ENCODE assay signal across 1 cellular context in genomic region chr7:97117372-97118188, GRCh38.
TF ChIP-seq lines count a peak whose summit lies in the region.

TSS of gene SDHAF3 (plus strand) at chr7:97117698. CDS start at chr7:97117724, 26 bp downstream.

TF ChIP-seq in K562, 482 proteins besides CTCF, POLR2A, EP300 and RAD21 (continued from another document and continues in another):
- peak; percentile 90 for TF ChIP-seq MGA (IDR thresholded peaks at IDR 0.05)
- TF ChIP-seq NR2C1 (IDR thresholded peaks at IDR 0.05): peak; percentile 85
- peak; percentile 89 for TF ChIP-seq NR2C1 (tag; IDR thresholded peaks at IDR 0.05)
- 0 out of 2 replicates have a peak, but pooled peaks have one; percentile 0 for TF ChIP-seq BRD4 (IDR thresholded peaks at IDR 0.05)
- TF ChIP-seq EGR1 (conservative IDR thresholded peaks at IDR 0.05): peak; percentile 39; the same call in 1 of the 2 replicates
- peak; percentile 65 for TF ChIP-seq GTF2F1 (IDR thresholded peaks at IDR 0.05; ENCODE audit: low read depth, low read length)
- TF ChIP-seq SLC30A9 (CRISPR knock-in tag; IDR thresholded peaks at IDR 0.05): no peak
- TF ChIP-seq GTF2E2 (tag; IDR thresholded peaks at IDR 0.05): peak; percentile 75; the same call in 1 of the 2 replicates
- peak; percentile 64 for TF ChIP-seq CCNT2 (IDR thresholded peaks at IDR 0.05; ENCODE audit: borderline replicate concordance, extremely low read depth, insufficient read length, low read depth, low read length)
- peak; percentile 95 for TF ChIP-seq SP1 (CRISPR knock-in tag; IDR thresholded peaks at IDR 0.05)
- TF ChIP-seq, protein P1, sequence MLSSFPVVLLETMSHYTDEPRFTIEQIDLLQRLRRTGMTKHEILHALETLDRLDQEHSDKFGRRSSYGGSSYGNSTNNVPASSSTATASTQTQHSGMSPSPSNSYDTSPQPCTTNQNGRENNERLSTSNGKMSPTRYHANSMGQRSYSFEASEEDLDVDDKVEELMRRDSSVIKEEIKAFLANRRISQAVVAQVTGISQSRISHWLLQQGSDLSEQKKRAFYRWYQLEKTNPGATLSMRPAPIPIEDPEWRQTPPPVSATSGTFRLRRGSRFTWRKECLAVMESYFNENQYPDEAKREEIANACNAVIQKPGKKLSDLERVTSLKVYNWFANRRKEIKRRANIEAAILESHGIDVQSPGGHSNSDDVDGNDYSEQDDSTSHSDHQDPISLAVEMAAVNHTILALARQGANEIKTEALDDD (IDR thresholded peaks at IDR 0.05): peak; percentile 46; the same call in 1 of the 2 replicates
- TF ChIP-seq ELF2 (CRISPR knock-in tag; IDR thresholded peaks at IDR 0.05): peak; percentile 92
- peak; percentile 73; the same call in 1 of the 2 replicates for TF ChIP-seq SOX6 (IDR thresholded peaks at IDR 0.05)
- TF ChIP-seq, protein P2, sequence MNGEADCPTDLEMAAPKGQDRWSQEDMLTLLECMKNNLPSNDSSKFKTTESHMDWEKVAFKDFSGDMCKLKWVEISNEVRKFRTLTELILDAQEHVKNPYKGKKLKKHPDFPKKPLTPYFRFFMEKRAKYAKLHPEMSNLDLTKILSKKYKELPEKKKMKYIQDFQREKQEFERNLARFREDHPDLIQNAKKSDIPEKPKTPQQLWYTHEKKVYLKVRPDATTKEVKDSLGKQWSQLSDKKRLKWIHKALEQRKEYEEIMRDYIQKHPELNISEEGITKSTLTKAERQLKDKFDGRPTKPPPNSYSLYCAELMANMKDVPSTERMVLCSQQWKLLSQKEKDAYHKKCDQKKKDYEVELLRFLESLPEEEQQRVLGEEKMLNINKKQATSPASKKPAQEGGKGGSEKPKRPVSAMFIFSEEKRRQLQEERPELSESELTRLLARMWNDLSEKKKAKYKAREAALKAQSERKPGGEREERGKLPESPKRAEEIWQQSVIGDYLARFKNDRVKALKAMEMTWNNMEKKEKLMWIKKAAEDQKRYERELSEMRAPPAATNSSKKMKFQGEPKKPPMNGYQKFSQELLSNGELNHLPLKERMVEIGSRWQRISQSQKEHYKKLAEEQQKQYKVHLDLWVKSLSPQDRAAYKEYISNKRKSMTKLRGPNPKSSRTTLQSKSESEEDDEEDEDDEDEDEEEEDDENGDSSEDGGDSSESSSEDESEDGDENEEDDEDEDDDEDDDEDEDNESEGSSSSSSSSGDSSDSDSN (IDR thresholded peaks at IDR 0.05; ENCODE audit: borderline replicate concordance in 1 of 2, low read depth in 2 of 2, low read length in 2 of 2): peak in 1 of 2 experiments; percentile 87; a peak in 1 of 4 replicates
- peak; percentile 94 for TF ChIP-seq PHF8 (IDR thresholded peaks at IDR 0.05; ENCODE audit: borderline replicate concordance, low read length)
- TF ChIP-seq, protein P3, sequence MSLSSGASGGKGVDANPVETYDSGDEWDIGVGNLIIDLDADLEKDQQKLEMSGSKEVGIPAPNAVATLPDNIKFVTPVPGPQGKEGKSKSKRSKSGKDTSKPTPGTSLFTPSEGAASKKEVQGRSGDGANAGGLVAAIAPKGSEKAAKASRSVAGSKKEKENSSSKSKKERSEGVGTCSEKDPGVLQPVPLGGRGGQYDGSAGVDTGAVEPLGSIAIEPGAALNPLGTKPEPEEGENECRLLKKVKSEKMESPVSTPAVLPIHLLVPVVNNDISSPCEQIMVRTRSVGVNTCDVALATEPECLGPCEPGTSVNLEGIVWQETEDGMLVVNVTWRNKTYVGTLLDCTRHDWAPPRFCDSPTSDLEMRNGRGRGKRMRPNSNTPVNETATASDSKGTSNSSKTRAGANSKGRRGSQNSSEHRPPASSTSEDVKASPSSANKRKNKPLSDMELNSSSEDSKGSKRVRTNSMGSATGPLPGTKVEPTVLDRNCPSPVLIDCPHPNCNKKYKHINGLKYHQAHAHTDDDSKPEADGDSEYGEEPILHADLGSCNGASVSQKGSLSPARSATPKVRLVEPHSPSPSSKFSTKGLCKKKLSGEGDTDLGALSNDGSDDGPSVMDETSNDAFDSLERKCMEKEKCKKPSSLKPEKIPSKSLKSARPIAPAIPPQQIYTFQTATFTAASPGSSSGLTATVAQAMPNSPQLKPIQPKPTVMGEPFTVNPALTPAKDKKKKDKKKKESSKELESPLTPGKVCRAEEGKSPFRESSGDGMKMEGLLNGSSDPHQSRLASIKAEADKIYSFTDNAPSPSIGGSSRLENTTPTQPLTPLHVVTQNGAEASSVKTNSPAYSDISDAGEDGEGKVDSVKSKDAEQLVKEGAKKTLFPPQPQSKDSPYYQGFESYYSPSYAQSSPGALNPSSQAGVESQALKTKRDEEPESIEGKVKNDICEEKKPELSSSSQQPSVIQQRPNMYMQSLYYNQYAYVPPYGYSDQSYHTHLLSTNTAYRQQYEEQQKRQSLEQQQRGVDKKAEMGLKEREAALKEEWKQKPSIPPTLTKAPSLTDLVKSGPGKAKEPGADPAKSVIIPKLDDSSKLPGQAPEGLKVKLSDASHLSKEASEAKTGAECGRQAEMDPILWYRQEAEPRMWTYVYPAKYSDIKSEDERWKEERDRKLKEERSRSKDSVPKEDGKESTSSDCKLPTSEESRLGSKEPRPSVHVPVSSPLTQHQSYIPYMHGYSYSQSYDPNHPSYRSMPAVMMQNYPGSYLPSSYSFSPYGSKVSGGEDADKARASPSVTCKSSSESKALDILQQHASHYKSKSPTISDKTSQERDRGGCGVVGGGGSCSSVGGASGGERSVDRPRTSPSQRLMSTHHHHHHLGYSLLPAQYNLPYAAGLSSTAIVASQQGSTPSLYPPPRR (CRISPR knock-in tag; IDR thresholded peaks at IDR 0.05; ENCODE audit: borderline replicate concordance): no peak
- 0 out of 2 replicates have a peak, but pooled peaks have one; percentile 28 for TF ChIP-seq MEF2D (tag; conservative IDR thresholded peaks at IDR 0.05; ENCODE audit: low read depth)
- TF ChIP-seq EZH2 (IDR thresholded peaks at IDR 0.05; ENCODE audit: borderline replicate concordance, low read depth, low read length): no peak
- TF ChIP-seq SETDB1 (IDR thresholded peaks at IDR 0.05; ENCODE audit: low read length): peak; percentile 61
- peak; percentile 97 for TF ChIP-seq ELF1 (tag; IDR thresholded peaks at IDR 0.05)
- TF ChIP-seq HNRNPLL (IDR thresholded peaks at IDR 0.05; ENCODE audit: low read depth, low read length, poor library complexity, severe bottlenecking): peak; percentile 94
- TF ChIP-seq, protein P4, sequence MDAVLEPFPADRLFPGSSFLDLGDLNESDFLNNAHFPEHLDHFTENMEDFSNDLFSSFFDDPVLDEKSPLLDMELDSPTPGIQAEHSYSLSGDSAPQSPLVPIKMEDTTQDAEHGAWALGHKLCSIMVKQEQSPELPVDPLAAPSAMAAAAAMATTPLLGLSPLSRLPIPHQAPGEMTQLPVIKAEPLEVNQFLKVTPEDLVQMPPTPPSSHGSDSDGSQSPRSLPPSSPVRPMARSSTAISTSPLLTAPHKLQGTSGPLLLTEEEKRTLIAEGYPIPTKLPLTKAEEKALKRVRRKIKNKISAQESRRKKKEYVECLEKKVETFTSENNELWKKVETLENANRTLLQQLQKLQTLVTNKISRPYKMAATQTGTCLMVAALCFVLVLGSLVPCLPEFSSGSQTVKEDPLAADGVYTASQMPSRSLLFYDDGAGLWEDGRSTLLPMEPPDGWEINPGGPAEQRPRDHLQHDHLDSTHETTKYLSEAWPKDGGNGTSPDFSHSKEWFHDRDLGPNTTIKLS (IDR thresholded peaks at IDR 0.05; ENCODE audit: borderline replicate concordance, low read depth): peak; percentile 69; the same call in 1 of the 2 replicates
- no peak for TF ChIP-seq NR3C1 (CRISPR knock-in tag; IDR thresholded peaks at IDR 0.05)
- TF ChIP-seq NFXL1 (CRISPR knock-in tag; IDR thresholded peaks at IDR 0.05): no peak
- TF ChIP-seq ZNF444 (CRISPR knock-in tag; IDR thresholded peaks at IDR 0.05): no peak
- peak; percentile 67; the same call in 1 of the 2 replicates for TF ChIP-seq REST (CRISPR knock-in tag; IDR thresholded peaks at IDR 0.05; ENCODE audit: low read depth)
